ENCODE assay signal across 1 cellular context in genomic region chr19:19528721-19529490, GRCh38.
TF ChIP-seq lines count a peak whose summit lies in the region.

TSS of gene YJEFN3 (plus strand) at chr19:19528911. CDS start at chr19:19528933, 22 bp downstream.

TF ChIP-seq in GM12878, 131 proteins besides CTCF, POLR2A, EP300 and RAD21:
- TF ChIP-seq RELB (IDR thresholded peaks at IDR 0.05; ENCODE audit: low read depth), result no peak
- TF ChIP-seq SMARCA5 (IDR thresholded peaks at IDR 0.05), result no peak
- no peak for TF ChIP-seq CHD2 (IDR thresholded peaks at IDR 0.05; ENCODE audit: borderline replicate concordance, low read depth, low read length)
- no peak for TF ChIP-seq EGR1 (IDR thresholded peaks at IDR 0.05; ENCODE audit: borderline replicate concordance in 1 of 2, low read depth in 2 of 2, low read length in 2 of 2)
- no peak for TF ChIP-seq JUND (IDR thresholded peaks at IDR 0.05; ENCODE audit: low read depth, low read length)
- TF ChIP-seq MEF2B (IDR thresholded peaks at IDR 0.05; ENCODE audit: partially characterized antibody, poor library complexity, severe bottlenecking), result no peak
- TF ChIP-seq KLF5 (IDR thresholded peaks at IDR 0.05; ENCODE audit: partially characterized antibody), result no peak
- TF ChIP-seq RFX5 (IDR thresholded peaks at IDR 0.05; ENCODE audit: low read depth, low read length), result no peak
- no peak for TF ChIP-seq HSF1 (IDR thresholded peaks at IDR 0.05; ENCODE audit: low read depth, low read length)
- no peak for TF ChIP-seq NR2C1 (IDR thresholded peaks at IDR 0.05)
- no peak for TF ChIP-seq TARDBP (IDR thresholded peaks at IDR 0.05; ENCODE audit: borderline replicate concordance)
- no peak for TF ChIP-seq GABPA (IDR thresholded peaks at IDR 0.05; ENCODE audit: low read depth)
- no peak for TF ChIP-seq MXI1 (IDR thresholded peaks at IDR 0.05; ENCODE audit: low read depth, low read length)
- TF ChIP-seq BCLAF1 (IDR thresholded peaks at IDR 0.05), result no peak
- no peak for TF ChIP-seq TAF1 (IDR thresholded peaks at IDR 0.05; ENCODE audit: borderline replicate concordance, low read depth, low read length)
- TF ChIP-seq CUX1 (IDR thresholded peaks at IDR 0.05; ENCODE audit: insufficient replicate concordance, low read depth, low read length), result no peak
- TF ChIP-seq TCF7 (IDR thresholded peaks at IDR 0.05; ENCODE audit: borderline replicate concordance), result no peak
- TF ChIP-seq MTA2 (IDR thresholded peaks at IDR 0.05; ENCODE audit: low read depth), result no peak
- no peak for TF ChIP-seq SRF (IDR thresholded peaks at IDR 0.05; ENCODE audit: low read depth in 2 of 2, low read length in 2 of 2)
- TF ChIP-seq GATAD2B (conservative IDR thresholded peaks at IDR 0.05; ENCODE audit: low read depth), result no peak
TF ChIP-seq in GM12878: peak in this region for 0.
